1 cellular context compared by ENCODE assay signal in the genomic region with DNA sequence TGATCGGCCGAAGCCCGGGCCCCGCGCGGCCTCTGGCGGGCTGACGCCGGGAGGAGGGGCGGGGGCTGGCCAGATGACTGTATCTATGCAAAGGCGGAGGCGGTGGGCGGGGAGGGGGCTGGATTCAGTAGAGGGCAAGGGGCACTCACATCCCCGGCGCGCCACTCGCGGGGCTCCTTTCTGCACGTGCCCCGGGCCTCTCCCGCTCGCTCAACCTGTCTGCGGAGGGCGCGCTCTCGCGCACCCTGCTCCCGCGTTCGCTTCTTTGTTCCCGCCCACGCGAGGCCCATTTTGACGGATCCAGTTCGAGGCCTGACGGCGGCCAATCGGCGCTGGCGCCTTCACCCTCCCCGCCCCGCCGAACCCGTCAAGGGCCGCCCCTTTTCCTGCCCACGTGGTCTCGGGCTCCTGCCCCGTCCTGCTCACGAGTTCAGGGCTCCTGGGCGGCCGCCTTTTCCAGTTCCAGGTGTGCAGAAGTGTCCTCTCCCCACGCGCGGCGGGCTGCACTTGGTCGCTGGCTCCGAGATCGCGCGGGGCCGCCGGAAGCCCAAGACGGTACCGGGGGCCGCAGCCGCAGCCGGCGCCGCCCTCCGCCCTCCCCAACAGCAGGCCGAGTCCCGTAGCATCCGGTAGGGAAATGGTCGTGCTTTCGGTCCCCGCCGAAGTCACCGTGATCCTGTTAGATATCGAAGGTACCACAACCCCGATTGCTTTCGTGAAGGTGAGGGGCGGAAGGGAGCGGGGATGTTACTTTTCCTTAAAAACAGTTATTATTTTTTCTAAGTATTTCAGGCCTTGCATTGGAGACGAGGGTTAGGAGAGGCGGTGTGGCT.
TF ChIP-seq lines count a peak whose summit lies in the region.

TSS of gene ENOPH1 (plus strand) at position 398 of the 833 bp plus-strand sequence. CDS start at position 638, 240 bp downstream.
TSS of gene HNRNPDL (minus strand) at position 270 of the 833 bp plus-strand sequence. CDS start 772 bp downstream, outside the sequence.

TF ChIP-seq in HepG2, 621 proteins besides CTCF, POLR2A, EP300 and RAD21 (continued from another document and continues in another):
- TF ChIP-seq, protein P1, sequence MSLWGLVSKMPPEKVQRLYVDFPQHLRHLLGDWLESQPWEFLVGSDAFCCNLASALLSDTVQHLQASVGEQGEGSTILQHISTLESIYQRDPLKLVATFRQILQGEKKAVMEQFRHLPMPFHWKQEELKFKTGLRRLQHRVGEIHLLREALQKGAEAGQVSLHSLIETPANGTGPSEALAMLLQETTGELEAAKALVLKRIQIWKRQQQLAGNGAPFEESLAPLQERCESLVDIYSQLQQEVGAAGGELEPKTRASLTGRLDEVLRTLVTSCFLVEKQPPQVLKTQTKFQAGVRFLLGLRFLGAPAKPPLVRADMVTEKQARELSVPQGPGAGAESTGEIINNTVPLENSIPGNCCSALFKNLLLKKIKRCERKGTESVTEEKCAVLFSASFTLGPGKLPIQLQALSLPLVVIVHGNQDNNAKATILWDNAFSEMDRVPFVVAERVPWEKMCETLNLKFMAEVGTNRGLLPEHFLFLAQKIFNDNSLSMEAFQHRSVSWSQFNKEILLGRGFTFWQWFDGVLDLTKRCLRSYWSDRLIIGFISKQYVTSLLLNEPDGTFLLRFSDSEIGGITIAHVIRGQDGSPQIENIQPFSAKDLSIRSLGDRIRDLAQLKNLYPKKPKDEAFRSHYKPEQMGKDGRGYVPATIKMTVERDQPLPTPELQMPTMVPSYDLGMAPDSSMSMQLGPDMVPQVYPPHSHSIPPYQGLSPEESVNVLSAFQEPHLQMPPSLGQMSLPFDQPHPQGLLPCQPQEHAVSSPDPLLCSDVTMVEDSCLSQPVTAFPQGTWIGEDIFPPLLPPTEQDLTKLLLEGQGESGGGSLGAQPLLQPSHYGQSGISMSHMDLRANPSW (CRISPR knock-in tag; IDR thresholded peaks at IDR 0.05; ENCODE audit: borderline replicate concordance), result no peak; the same call in 1 of the 2 replicates
- TF ChIP-seq PAWR (CRISPR knock-in tag; IDR thresholded peaks at IDR 0.05; ENCODE audit: borderline replicate concordance), result 0 out of 2 replicates have a peak, but pooled peaks have one; percentile 59
- no peak; the same call in 1 of the 2 replicates for TF ChIP-seq ZNF619 (CRISPR knock-in tag; IDR thresholded peaks at IDR 0.05)
- TF ChIP-seq ZNF253 (CRISPR knock-in tag; IDR thresholded peaks at IDR 0.05; ENCODE audit: borderline replicate concordance), result peak; percentile 77; the same call in 1 of the 2 replicates
- TF ChIP-seq GMEB1 (CRISPR knock-in tag; IDR thresholded peaks at IDR 0.05; ENCODE audit: borderline replicate concordance), result peak; percentile 75; the same call in 1 of the 2 replicates
- TF ChIP-seq ZNF792 (CRISPR knock-in tag; IDR thresholded peaks at IDR 0.05), result peak; percentile 62; the same call in 1 of the 2 replicates
- TF ChIP-seq ZNF180 (CRISPR knock-in tag; IDR thresholded peaks at IDR 0.05; ENCODE audit: borderline replicate concordance, low read depth), result no peak
- peak; percentile 56 for TF ChIP-seq ETV5 (CRISPR knock-in tag; IDR thresholded peaks at IDR 0.05; ENCODE audit: borderline replicate concordance)
- TF ChIP-seq ZNF639 (CRISPR knock-in tag; conservative IDR thresholded peaks at IDR 0.05), result 0 out of 2 replicates have a peak, but pooled peaks have one; percentile 26
- TF ChIP-seq ZFP90 (CRISPR knock-in tag; IDR thresholded peaks at IDR 0.05; ENCODE audit: borderline replicate concordance), result peak; percentile 92
- TF ChIP-seq ZNF30 (CRISPR knock-in tag; IDR thresholded peaks at IDR 0.05), result no peak; the same call in 1 of the 2 replicates
- TF ChIP-seq NFE2L2 (IDR thresholded peaks at IDR 0.05; ENCODE audit: low read length), result no peak
- TF ChIP-seq GTF2F1 (IDR thresholded peaks at IDR 0.05; ENCODE audit: low read length), result no peak
- no peak for TF ChIP-seq SP1 (IDR thresholded peaks at IDR 0.05)
- peak; percentile 43 for TF ChIP-seq SP1 (CRISPR knock-in tag; IDR thresholded peaks at IDR 0.05)
- TF ChIP-seq SKI (IDR thresholded peaks at IDR 0.05; ENCODE audit: partially characterized antibody), result peak; percentile 55
- TF ChIP-seq BHLHE40 (IDR thresholded peaks at IDR 0.05; ENCODE audit: low read length), result peak; percentile 99
- TF ChIP-seq MAZ (IDR thresholded peaks at IDR 0.05; ENCODE audit: borderline replicate concordance, low read depth, low read length), result peak; percentile 14; the same call in 1 of the 2 replicates
- no peak; the same call in none of the 2 replicates for TF ChIP-seq MAZ (CRISPR knock-in tag; IDR thresholded peaks at IDR 0.05; ENCODE audit: low read depth)
- TF ChIP-seq ARHGAP35 (CRISPR knock-in tag; IDR thresholded peaks at IDR 0.05; ENCODE audit: borderline replicate concordance), result peak; percentile 31; the same call in 1 of the 2 replicates
- peak; percentile 94 for TF ChIP-seq ZNF414 (CRISPR knock-in tag; IDR thresholded peaks at IDR 0.05)
- TF ChIP-seq HIVEP1 (CRISPR knock-in tag; IDR thresholded peaks at IDR 0.05), result 0 out of 2 replicates have a peak, but pooled peaks have one; percentile 45
- TF ChIP-seq ZNF687 (CRISPR knock-in tag; IDR thresholded peaks at IDR 0.05), result peak; percentile 87
- TF ChIP-seq, protein P2, sequence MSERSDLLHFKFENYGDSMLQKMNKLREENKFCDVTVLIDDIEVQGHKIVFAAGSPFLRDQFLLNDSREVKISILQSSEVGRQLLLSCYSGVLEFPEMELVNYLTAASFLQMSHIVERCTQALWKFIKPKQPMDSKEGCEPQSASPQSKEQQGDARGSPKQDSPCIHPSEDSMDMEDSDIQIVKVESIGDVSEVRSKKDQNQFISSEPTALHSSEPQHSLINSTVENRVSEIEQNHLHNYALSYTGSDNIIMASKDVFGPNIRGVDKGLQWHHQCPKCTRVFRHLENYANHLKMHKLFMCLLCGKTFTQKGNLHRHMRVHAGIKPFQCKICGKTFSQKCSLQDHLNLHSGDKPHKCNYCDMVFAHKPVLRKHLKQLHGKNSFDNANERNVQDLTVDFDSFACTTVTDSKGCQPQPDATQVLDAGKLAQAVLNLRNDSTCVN (CRISPR knock-in tag; IDR thresholded peaks at IDR 0.05; ENCODE audit: borderline replicate concordance), result peak; percentile 52; the same call in 1 of the 2 replicates
- no peak for TF ChIP-seq TRAFD1 (CRISPR knock-in tag; IDR thresholded peaks at IDR 0.05; ENCODE audit: borderline replicate concordance)
- TF ChIP-seq ZNF160 (CRISPR knock-in tag; IDR thresholded peaks at IDR 0.05), result peak; percentile 90
- peak; percentile 59; the same call in 1 of the 2 replicates for TF ChIP-seq HOMEZ (CRISPR knock-in tag; IDR thresholded peaks at IDR 0.05; ENCODE audit: low read depth)
- peak; percentile 54; the same call in 1 of the 2 replicates for TF ChIP-seq MIER2 (CRISPR knock-in tag; IDR thresholded peaks at IDR 0.05)
- TF ChIP-seq SAP130 (CRISPR knock-in tag; IDR thresholded peaks at IDR 0.05; ENCODE audit: low read depth), result peak; percentile 93
- peak; percentile 79; the same call in 1 of the 2 replicates for TF ChIP-seq ZNF329 (CRISPR knock-in tag; IDR thresholded peaks at IDR 0.05; ENCODE audit: low read depth)
- TF ChIP-seq ZNF382 (CRISPR knock-in tag; IDR thresholded peaks at IDR 0.05; ENCODE audit: borderline replicate concordance), result no peak
- TF ChIP-seq ZNF605 (CRISPR knock-in tag; IDR thresholded peaks at IDR 0.05), result peak; percentile 37
- TF ChIP-seq HCFC1 (IDR thresholded peaks at IDR 0.05; ENCODE audit: low read depth, low read length), result no peak
- peak; percentile 77 for TF ChIP-seq ZNF784 (CRISPR knock-in tag; IDR thresholded peaks at IDR 0.05; ENCODE audit: borderline replicate concordance)
